13 cellular contexts compared by ENCODE assay signal in the genomic region with DNA sequence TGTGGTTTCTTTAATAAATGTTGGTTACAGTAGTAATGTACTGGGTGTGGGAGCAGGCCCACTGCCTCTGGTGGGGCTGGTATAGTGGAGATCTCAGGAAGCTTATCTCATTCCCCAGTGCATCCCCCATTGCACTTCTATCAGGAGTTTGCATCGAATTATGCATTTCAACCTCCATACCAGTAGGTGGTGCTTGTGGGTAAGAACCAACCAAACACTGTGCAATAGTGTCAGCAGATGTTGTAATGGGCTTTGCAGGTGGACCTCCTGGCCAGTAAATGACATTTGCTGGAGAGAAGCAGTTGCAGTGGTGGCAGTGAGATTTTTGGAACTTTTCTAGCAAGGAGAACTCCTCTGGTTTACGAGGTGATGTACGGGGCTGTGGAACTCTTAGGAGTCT.
DNase-seq lines count a peak whose midpoint lies in the region; ATAC-seq and TF ChIP-seq lines count a peak whose summit lies in the region.
"Had no signal": no experiment of that assay in that cellular context is flagged by ENCODE, and none has a peak within 500 bp of the region (broad histone marks: within the 10 kb centered on the region; RNA-seq: fewer than 3 reads in every experiment).

No MANE protein-coding gene starts in this region.

- no peaks in the 10 kb centered on the region for H3K4me1 ChIP-seq in BE2C
- H3K4me1 ChIP-seq: BLaER1 had no signal

- H3K36me3 ChIP-seq in BE2C, result no peaks in the 10 kb centered on the region
- H3K36me3 ChIP-seq: BLaER1 had no signal

- no peaks in the 10 kb centered on the region for H3K27me3 ChIP-seq in BE2C

- H3K9me3 ChIP-seq in BE2C, result no peaks in the 10 kb centered on the region

- in situ Hi-C loops in SK-MEL-5 (cut with HindIII; ENCODE audit: low pct_unique_long_range_greater_than_20kb, low sequenced_read_pairs), result no loop called here

- TF ChIP-seq CTCF in BE2C (IDR thresholded peaks at IDR 0.05; ENCODE audit: low read depth, low read length), result peak; percentile 41

- H3K4me3 ChIP-seq in BE2C (ENCODE audit: low read depth, low read length), result no peak overlapping the region
- H3K4me3 ChIP-seq: BLaER1 had no signal

- no peak for TF ChIP-seq POLR2A in GM18505 (IDR thresholded peaks at IDR 0.05; ENCODE audit: borderline replicate concordance, extremely low read depth, insufficient read depth, insufficient read length)

- ATAC-seq in GM18505 (IDR thresholded peaks at IDR 0.05; ENCODE audit: unreplicated experiment) (peak; percentile 78), HG02870 (IDR thresholded peaks at IDR 0.05; ENCODE audit: unreplicated experiment) (peak; percentile 89), GM21737 (IDR thresholded peaks at IDR 0.05; ENCODE audit: unreplicated experiment) (no peak), HG03108 (IDR thresholded peaks at IDR 0.05; ENCODE audit: unreplicated experiment) (no peak)
- no peak for ATAC-seq in activated CD4-positive, CD25-positive, alpha-beta regulatory T cell treated with anti-CD3 and anti-CD28 coated beads, Interleukin-2, amount 50 U/mL, for 24 hours

- no peak for DNase-seq in BE2C
- peak; percentile 32 for DNase-seq in SK-MEL-5 (ENCODE audit: low read depth, low spot score)
- no peak for DNase-seq in Kasumi-1 (lab: John Stamatoyannopoulos, UW)
- DNase-seq: activated T-cell treated with anti-CD3 and anti-CD28 coated beads, Interleukin-2, amount 50 U/mL, for 48 hours; GOT3; hippocampal formation; NCI-H187 treated with DMSO at 0.1 percent for 48 hours had no signal

Comparison
In these comparisons a context has a peak if more than half of its experiments do, and no peak if none do; other contexts are left out.
1. ATAC-seq: peak in GM18505 (single experiment) and HG02870 (single experiment); none in activated CD4-positive, CD25-positive, alpha-beta regulatory T cell treated with anti-CD3 and anti-CD28 coated beads, Interleukin-2, amount 50 U/mL, for 24 hours (0 of 2), GM21737 (single experiment) and HG03108 (single experiment).